ENCODE assay signal across 1 cellular context in the genomic region with DNA sequence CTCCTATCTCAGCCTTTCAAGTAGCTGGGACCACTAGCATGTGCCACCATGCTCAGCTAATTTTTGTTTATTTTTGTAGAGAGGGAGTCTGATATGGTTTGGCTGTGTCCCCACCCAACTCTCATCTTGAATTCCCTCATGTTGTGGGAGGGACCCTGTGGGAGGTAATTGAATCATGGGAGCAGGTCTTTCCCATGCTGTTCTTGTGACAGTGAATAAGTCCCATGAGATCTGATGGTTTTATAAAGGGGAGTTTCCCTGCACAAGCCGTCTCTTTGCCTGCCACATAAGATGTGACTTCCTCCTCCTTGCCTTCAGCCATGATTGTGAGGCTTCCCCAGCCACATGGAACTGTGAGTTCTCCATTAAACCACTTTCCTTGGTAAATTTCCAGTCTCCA.
TF ChIP-seq lines count a peak whose summit lies in the region.

No MANE protein-coding gene starts in this region.

TF ChIP-seq in HEK293, 187 proteins besides CTCF, POLR2A, EP300 and RAD21 (continued from another document):
- TF ChIP-seq SP7 (tag by site-specific recombination; IDR thresholded peaks at IDR 0.05): peak; percentile 38; the same call in 1 of the 2 replicates
- TF ChIP-seq PATZ1 (tag by site-specific recombination; IDR thresholded peaks at IDR 0.05): 0 out of 2 replicates have a peak, but pooled peaks have one; percentile 16
- TF ChIP-seq EGR2 (tag by site-specific recombination; IDR thresholded peaks at IDR 0.05; ENCODE audit: low read depth): peak; percentile 85
- peak; percentile 91 for TF ChIP-seq KLF1 (tag by site-specific recombination; IDR thresholded peaks at IDR 0.05)
- peak; percentile 97 for TF ChIP-seq WT1 (tag by site-specific recombination; IDR thresholded peaks at IDR 0.05)
- peak; percentile 65 for TF ChIP-seq ZIC2 (tag by site-specific recombination; IDR thresholded peaks at IDR 0.05)
- peak; percentile 76 for TF ChIP-seq ZNF692 (tag by site-specific recombination; IDR thresholded peaks at IDR 0.05)
- TF ChIP-seq OSR2 (tag by site-specific recombination; IDR thresholded peaks at IDR 0.05): peak; percentile 72
